ENCODE assay signal across 27 cellular contexts in the genomic region with DNA sequence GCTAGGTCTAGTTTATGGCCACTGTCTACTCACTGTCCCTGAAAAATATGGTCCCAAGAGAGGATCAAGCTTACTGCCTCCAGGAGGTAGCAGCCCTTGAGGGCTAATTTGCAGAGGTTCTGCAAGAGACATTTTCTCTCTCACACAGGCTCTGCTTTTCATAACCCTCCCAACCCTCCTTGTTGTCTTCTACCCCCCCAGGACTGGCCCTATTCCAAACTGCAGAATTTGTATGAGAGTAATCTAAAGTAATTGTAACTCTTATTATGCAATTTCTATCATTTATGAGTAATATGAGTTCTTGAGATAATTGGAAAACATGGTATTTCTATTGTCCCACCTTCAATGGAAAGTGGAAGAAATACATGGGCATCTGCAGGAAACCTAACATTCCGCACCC.
"Had no signal": no experiment of that assay in that cellular context is flagged by ENCODE, and none has a peak within 500 bp of the region (broad histone marks: within the 10 kb centered on the region; RNA-seq: fewer than 3 reads in every experiment).

No MANE protein-coding gene starts in this region.

- H3K27me3 ChIP-seq: neural progenitor cell, ovary, right lobe of liver, sigmoid colon, stomach, thyroid gland, tibial nerve, upper lobe of left lung, vagina had no signal

- H3K4me3 ChIP-seq: neural progenitor cell, ovary, psoas muscle, right lobe of liver, sigmoid colon, stomach, thoracic aorta, thyroid gland, tibial nerve, upper lobe of left lung, vagina had no signal

- ATAC-seq: psoas muscle; right cardiac atrium; right lobe of liver; stimulated activated effector memory CD8-positive, alpha-beta T cell treated with anti-CD3 and anti-CD28 coated beads, Interleukin-12 subunit alpha, Interleukin-12 subunit beta, amount 100 ng/mL, for 72 hours; stimulated activated naive B cell treated with anti-CD40 and anti-IgM and Interleukin-4, amounts not matched to agents 10 μg/mL and 1 μg/mL and 100 μg/mL, for 72 hours had no signal

- H3K4me1 ChIP-seq: neural progenitor cell, parathyroid adenoma, psoas muscle, sigmoid colon, thyroid gland, tibial nerve, upper lobe of left lung, vagina had no signal

- H3K4me1 Mint-ChIP-seq: nephron; neural progenitor cell; stimulated activated effector memory CD8-positive, alpha-beta T cell treated with anti-CD3 and anti-CD28 coated beads, Interleukin-12 subunit alpha, Interleukin-12 subunit beta, amount 100 ng/mL, for 72 hours had no signal

- H3K27ac ChIP-seq: neural progenitor cell, ovary, parathyroid adenoma, psoas muscle, right lobe of liver, sigmoid colon, stomach, thoracic aorta, thyroid gland, tibial nerve, upper lobe of left lung, vagina had no signal

- H3K36me3 ChIP-seq: neural progenitor cell, ovary, right lobe of liver, sigmoid colon, stomach, thoracic aorta, thyroid gland, tibial nerve, upper lobe of left lung, vagina had no signal

- H3K27me3 Mint-ChIP-seq: stimulated activated naive B cell treated with anti-CD40 and anti-IgM and Interleukin-4, amounts not matched to agents 10 μg/mL and 1 μg/mL and 100 μg/mL, for 72 hours; stimulated activated naive CD8-positive, alpha-beta T cell treated with anti-CD3 and anti-CD28 coated beads, Interleukin-15, Interleukin-2, amounts not matched to agents 100 ng/mL and 50 ng/mL, for 24 hours had no signal

- H3K9me3 ChIP-seq: ovary, right lobe of liver, thoracic aorta, thyroid gland, upper lobe of left lung, vagina had no signal

- H3K36me3 Mint-ChIP-seq: neural progenitor cell; stimulated activated effector memory CD8-positive, alpha-beta T cell treated with anti-CD3 and anti-CD28 coated beads, Interleukin-12 subunit alpha, Interleukin-12 subunit beta, amount 100 ng/mL, for 72 hours had no signal

- DNase-seq: occipital lobe; ovary; posterior cingulate gyrus; psoas muscle; right cardiac atrium; right lobe of liver; sigmoid colon; small intestine; stimulated activated CD4-positive, alpha-beta T cell treated with anti-CD3 and anti-CD28 coated beads, Interleukin-15, amount 100 ng/mL, for 24 hours; stimulated activated CD4-positive, alpha-beta T cell treated with anti-CD3 and anti-CD28 coated beads, Interleukin-2, amount 100 ng/mL, for 24 hours; stimulated activated CD4-positive, alpha-beta T cell treated with anti-CD3 and anti-CD28 coated beads, Interleukin-2, amount 100 ng/mL, for 48 hours; stimulated activated CD4-positive, alpha-beta T cell treated with anti-CD3 and anti-CD28 coated beads, Interleukin-4, amount 100 ng/mL, for 24 hours; stimulated activated naive B cell treated with anti-CD40 and anti-IgM and Interleukin-4, amounts not matched to agents 10 μg/mL and 1 μg/mL and 100 μg/mL, for 72 hours; stimulated activated naive CD4-positive, alpha-beta T cell treated with Interleukin-2 at 50 U/mL for 16 hours; stomach; thyroid gland; trophoblast cell; upper lobe of left lung had no signal

- H3K4me3 Mint-ChIP-seq: nephron; neural progenitor cell; stimulated activated effector memory CD8-positive, alpha-beta T cell treated with anti-CD3 and anti-CD28 coated beads, Interleukin-12 subunit alpha, Interleukin-12 subunit beta, amount 100 ng/mL, for 72 hours; stimulated activated naive B cell treated with anti-CD40 and anti-IgM and Interleukin-4, amounts not matched to agents 10 μg/mL and 1 μg/mL and 100 μg/mL, for 72 hours; stimulated activated naive CD8-positive, alpha-beta T cell treated with anti-CD3 and anti-CD28 coated beads, Interleukin-15, Interleukin-2, amounts not matched to agents 100 ng/mL and 50 ng/mL, for 24 hours had no signal

- H3K27ac Mint-ChIP-seq: nephron; neural progenitor cell; progenitor cell of endocrine pancreas; stimulated activated effector memory CD8-positive, alpha-beta T cell treated with anti-CD3 and anti-CD28 coated beads, Interleukin-12 subunit alpha, Interleukin-12 subunit beta, amount 100 ng/mL, for 72 hours; stimulated activated naive B cell treated with anti-CD40 and anti-IgM and Interleukin-4, amounts not matched to agents 10 μg/mL and 1 μg/mL and 100 μg/mL, for 72 hours; stimulated activated naive CD8-positive, alpha-beta T cell treated with anti-CD3 and anti-CD28 coated beads, Interleukin-15, Interleukin-2, amounts not matched to agents 100 ng/mL and 50 ng/mL, for 24 hours had no signal
